18 cellular contexts compared by ENCODE assay signal in the genomic region with DNA sequence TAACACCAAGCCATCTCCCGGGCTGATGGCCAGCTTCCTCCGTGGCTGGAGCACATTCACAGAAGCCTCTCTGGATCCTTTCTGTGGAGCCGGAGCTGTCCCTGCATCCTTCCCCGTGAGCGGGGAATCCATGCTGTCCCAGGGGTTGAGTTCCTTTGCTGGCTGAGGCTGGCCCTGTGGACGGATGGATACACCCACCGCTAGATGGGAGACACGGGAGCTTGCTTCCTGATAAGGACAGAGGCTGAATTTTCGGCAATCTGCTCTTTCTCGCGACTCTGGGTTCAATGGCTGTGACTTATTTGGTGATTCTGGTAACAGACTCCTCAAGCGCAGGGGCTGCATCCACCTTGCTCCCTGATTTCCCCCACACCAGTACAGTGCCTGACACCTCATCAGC.
A peak's percentile ranks its signal among the peaks of the same experiment; 100 is the strongest.
DNase-seq lines count a peak whose midpoint lies in the region; ATAC-seq, FAIRE-seq and TF ChIP-seq lines count a peak whose summit lies in the region.
"Had no signal": no experiment of that assay in that cellular context is flagged by ENCODE, and none has a peak within 500 bp of the region (broad histone marks: within the 10 kb centered on the region; RNA-seq: fewer than 3 reads in every experiment).

No MANE protein-coding gene starts in this region.

- no peak overlapping the region for H3K9ac ChIP-seq in H1 (replicated peaks in 1 of 4; ENCODE audit: extremely low read depth in 1 of 4, low read depth in 3 of 4, low read length in 3 of 4)

- H3K79me1 ChIP-seq in H1 (ENCODE audit: low read depth, low read length), result no peaks in the 10 kb centered on the region

- no peak for FAIRE-seq in H1 (lab: Jason Lieb, UNC)
- FAIRE-seq: A549, D721Med, HepG2, HTR-8/SVneo had no signal

- no peaks in the 10 kb centered on the region for H3K27me3 ChIP-seq in H1 (replicated peaks in 1 of 4; ENCODE audit: control insufficient read depth in 3 of 4, extremely low read depth in 1 of 4, insufficient read depth in 3 of 4, low read length in 3 of 4)

- no peaks in the 10 kb centered on the region for H3K4me1 ChIP-seq in H1 (replicated peaks in 1 of 4; ENCODE audit: control insufficient read depth in 3 of 4, insufficient read depth in 4 of 4, low read length in 3 of 4)
- H3K4me1 ChIP-seq: A549, HAP-1 had no signal

- no peak overlapping the region for H2BK20ac ChIP-seq in H1 (ENCODE audit: low read length)

- CTCF ChIA-PET in H1 (lab: Charles Lee; ENCODE audit: partially characterized antibody), result interaction anchor here (0.6 to 1.7 kb wide), 7 partner anchors 8 to 913 kb away, joined by 3 to 6 read pairs (median 3); no protein-coding TSS in a partner anchor

- H3K27ac Mint-ChIP-seq in nephron progenitor cell, result peak overlapping the region; percentile 20
- no peak overlapping the region for H3K27ac Mint-ChIP-seq in type B pancreatic cell
- H3K27ac Mint-ChIP-seq: CD14-positive monocyte; CD8-positive, alpha-beta T cell had no signal

- H3K14ac ChIP-seq in H1 (ENCODE audit: insufficient read length), result no peak overlapping the region

- no peak overlapping the region for H4K5ac ChIP-seq in H1 (ENCODE audit: insufficient read length, low read depth, low read length)

- H3K4me1 Mint-ChIP-seq in nephron progenitor cell (no peaks in the 10 kb centered on the region), type B pancreatic cell (ENCODE audit: unreplicated experiment) (peaks cover 25% of the 10 kb centered on the region)
- H3K4me1 Mint-ChIP-seq: CD14-positive monocyte had no signal

- H3K36me3 ChIP-seq in H1 (ENCODE audit: control insufficient read depth in 2 of 4, insufficient read depth in 4 of 4, low read length in 3 of 4), result no peaks in the 10 kb centered on the region
- H3K36me3 ChIP-seq: HAP-1 had no signal

- ATAC-seq in Right ventricle myocardium superior (ENCODE audit: poor library complexity) (peak; percentile 22), HG02588 (IDR thresholded peaks at IDR 0.05; ENCODE audit: unreplicated experiment) (no peak)
- ATAC-seq: A549; CD8-positive, alpha-beta T cell; HepG2 had no signal

- no peaks in the 10 kb centered on the region for H3K23me2 ChIP-seq in H1 (ENCODE audit: low read depth, low read length)

- 0 out of 2 replicates have a peak overlapping the region, but pooled peaks have one; percentile 38 for H2AFZ ChIP-seq in H1 (ENCODE audit: low read length)

- no peak for TF ChIP-seq POLR2A in H1 (IDR thresholded peaks at IDR 0.05; ENCODE audit: control extremely low read depth in 1 of 2, low read depth in 2 of 2, low read length in 2 of 2)

- H3K9me3 Mint-ChIP-seq in nephron progenitor cell (no peaks in the 10 kb centered on the region), type B pancreatic cell (no peaks in the 10 kb centered on the region)
- H3K9me3 Mint-ChIP-seq: CD8-positive, alpha-beta T cell had no signal

- TF ChIP-seq EP300 in H1 (IDR thresholded peaks at IDR 0.05; ENCODE audit: borderline replicate concordance in 1 of 2, low read depth in 2 of 2, low read length in 2 of 2), result no peak

- no peak overlapping the region; the same call in 1 of the 2 replicates for H4K8ac ChIP-seq in H1 (ENCODE audit: extremely low read depth, insufficient read depth, low read length)

- H3K27me3 Mint-ChIP-seq in nephron progenitor cell (ENCODE audit: low read depth, poor library complexity), result peaks cover 24% of the 10 kb centered on the region
- peaks cover 23% of the 10 kb centered on the region for H3K27me3 Mint-ChIP-seq in type B pancreatic cell

- no peak overlapping the region for H4K91ac ChIP-seq in H1 (replicated peaks; ENCODE audit: insufficient read length, low read length)

- H3K4me2 ChIP-seq in H1 (ENCODE audit: insufficient read depth in 1 of 2, low read depth in 2 of 2, low read length in 2 of 2), result no peak overlapping the region
- H3K4me2 ChIP-seq: A549 had no signal

- WGBS in H1 (ENCODE audit: extremely low coverage in 1 of 2, insufficient coverage in 1 of 2, insufficient read length in 1 of 2, insufficient replicate concordance in 2 of 2, low coverage in 1 of 2, low lambda C conversion rate in 2 of 2, missing lambda C conversion rate in 1 of 2), 2 experiments, result 88% methylated on average over 12 of the region's 12 CpGs; no CpG with 5 or more reads in 1 of the 2 experiments

- no peak for DNase-seq in Right ventricle myocardium superior
- no peak for DNase-seq in cardiac septum (ENCODE audit: low spot score)
- DNase-seq in H1 (ENCODE audit: low read depth in 1 of 2, low spot score in 2 of 2), result no peak
- DNase-seq in nephron progenitor cell, result no peak
- DNase-seq in type B pancreatic cell (ENCODE audit: extremely low spot score, unreplicated experiment), result peak; percentile 40
- DNase-seq in GM10266 (ENCODE audit: extremely low spot score), result no peak
- DNase-seq: CD8-positive, alpha-beta T cell; COR-L47; DMS53; GF-D8; GOT3 had no signal

- H2AK5ac ChIP-seq in H1 (ENCODE audit: low read depth, low read length), result no peak overlapping the region

- H3K36me3 Mint-ChIP-seq in nephron progenitor cell (ENCODE audit: low read depth) (no peaks in the 10 kb centered on the region), type B pancreatic cell (no peaks in the 10 kb centered on the region)
- H3K36me3 Mint-ChIP-seq: CD14-positive monocyte; CD8-positive, alpha-beta T cell had no signal

- TF ChIP-seq RAD21 in H1 (IDR thresholded peaks at IDR 0.05 in 1 of 2, conservative IDR thresholded peaks at IDR 0.05 in 1 of 2; ENCODE audit: low read depth in 2 of 2, low read length in 2 of 2), result no peak

- H3K9me3 ChIP-seq in H1 (ENCODE audit: insufficient read depth in 2 of 2, low read depth in 1 of 2, low read length in 1 of 2), result no peaks in the 10 kb centered on the region
- H3K9me3 ChIP-seq: HAP-1 had no signal

- POLR2A ChIA-PET in H1 (lab: Charles Lee; ENCODE audit: partially characterized antibody), result no interaction called here

- H4K20me1 ChIP-seq in H1 (replicated peaks in 1 of 2; ENCODE audit: control insufficient read depth in 1 of 2, insufficient read depth in 2 of 2, low read length in 2 of 2), result no peaks in the 10 kb centered on the region

- no peak overlapping the region for H3K56ac ChIP-seq in H1 (replicated peaks; ENCODE audit: insufficient read length, low read depth, low read length)

- H3K4me3 Mint-ChIP-seq in nephron progenitor cell (no peak overlapping the region), type B pancreatic cell (no peak overlapping the region)
- H3K4me3 Mint-ChIP-seq: CD14-positive monocyte; CD8-positive, alpha-beta T cell had no signal

- no peak overlapping the region for H2BK5ac ChIP-seq in H1 (ENCODE audit: low read depth, low read length)

- no peak overlapping the region for H2BK120ac ChIP-seq in H1 (replicated peaks; ENCODE audit: low read depth, low read length)

- intact Hi-C loops in Right ventricle myocardium superior (cut with DNase I), result no loop called here
- intact Hi-C loops in cardiac septum (cut with DNase I), result no loop called here

- no peak overlapping the region for H3K4ac ChIP-seq in H1 (replicated peaks; ENCODE audit: insufficient read length, low read depth, low read length)

- no peak overlapping the region for H2BK12ac ChIP-seq in H1 (ENCODE audit: low read depth, low read length)

- no peak for TF ChIP-seq CTCF in H1 (IDR thresholded peaks at IDR 0.05; ENCODE audit: control extremely low read depth in 1 of 3, insufficient read depth in 1 of 3, low read depth in 1 of 3, low read length in 3 of 3)
- TF ChIP-seq CTCF in nephron progenitor cell (IDR thresholded peaks at IDR 0.05), result no peak
- no peak for TF ChIP-seq CTCF in type B pancreatic cell (conservative IDR thresholded peaks at IDR 0.05)
- no peak for TF ChIP-seq CTCF in GM10266 (IDR thresholded peaks at IDR 0.05; ENCODE audit: control insufficient read depth, insufficient read depth, low read depth, missing control alignments)

- no peak overlapping the region for H3K23ac ChIP-seq in H1 (ENCODE audit: insufficient read length)

- H3K18ac ChIP-seq in H1 (ENCODE audit: extremely low read depth, low read length), result no peak overlapping the region

- H3K27ac ChIP-seq in H1 (ENCODE audit: low read depth, low read length), result no peak overlapping the region
- H3K27ac ChIP-seq: A549 had no signal

- H3K4me3 ChIP-seq in H1 (ENCODE audit: extremely low read depth in 1 of 4, insufficient read depth in 2 of 4, low read depth in 3 of 4, low read length in 4 of 4), result no peak overlapping the region
- H3K4me3 ChIP-seq: A549, HAP-1 had no signal

- no peak overlapping the region for H2BK15ac ChIP-seq in H1 (ENCODE audit: low read length)

- no peaks in the 10 kb centered on the region for H3K79me2 ChIP-seq in H1 (ENCODE audit: control insufficient read depth in 1 of 2, insufficient read depth in 2 of 2, low read length in 2 of 2)

TF ChIP-seq in H1, 55 proteins besides CTCF, POLR2A, EP300 and RAD21 (continues in another document):
- TF ChIP-seq RXRA (IDR thresholded peaks at IDR 0.05; ENCODE audit: insufficient read depth, low read depth, low read length) (no peak), KDM4A (IDR thresholded peaks at IDR 0.05; ENCODE audit: low read depth, low read length, severe bottlenecking) (no peak), PHF8 (conservative IDR thresholded peaks at IDR 0.05; ENCODE audit: low read depth, low read length) (no peak), ASH2L (IDR thresholded peaks at IDR 0.05; ENCODE audit: low read length) (no peak), NRF1 (IDR thresholded peaks at IDR 0.05; ENCODE audit: low read depth, low read length) (no peak), CBX8 (IDR thresholded peaks at IDR 0.05; ENCODE audit: borderline replicate concordance, low read depth, low read length) (no peak), MAFK (IDR thresholded peaks at IDR 0.05; ENCODE audit: low read depth, low read length) (no peak), EGR1 (IDR thresholded peaks at IDR 0.05; ENCODE audit: borderline replicate concordance, low read depth, low read length) (no peak), RNF2 (IDR thresholded peaks at IDR 0.05; ENCODE audit: borderline replicate concordance, low read depth, low read length, missing control alignments, poor library complexity, severe bottlenecking) (no peak)
- TF ChIP-seq, protein P1, sequence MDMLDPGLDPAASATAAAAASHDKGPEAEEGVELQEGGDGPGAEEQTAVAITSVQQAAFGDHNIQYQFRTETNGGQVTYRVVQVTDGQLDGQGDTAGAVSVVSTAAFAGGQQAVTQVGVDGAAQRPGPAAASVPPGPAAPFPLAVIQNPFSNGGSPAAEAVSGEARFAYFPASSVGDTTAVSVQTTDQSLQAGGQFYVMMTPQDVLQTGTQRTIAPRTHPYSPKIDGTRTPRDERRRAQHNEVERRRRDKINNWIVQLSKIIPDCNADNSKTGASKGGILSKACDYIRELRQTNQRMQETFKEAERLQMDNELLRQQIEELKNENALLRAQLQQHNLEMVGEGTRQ (IDR thresholded peaks at IDR 0.05; ENCODE audit: low read length), result no peak
